ENCODE assay signal across 1 cellular context in the genomic region with DNA sequence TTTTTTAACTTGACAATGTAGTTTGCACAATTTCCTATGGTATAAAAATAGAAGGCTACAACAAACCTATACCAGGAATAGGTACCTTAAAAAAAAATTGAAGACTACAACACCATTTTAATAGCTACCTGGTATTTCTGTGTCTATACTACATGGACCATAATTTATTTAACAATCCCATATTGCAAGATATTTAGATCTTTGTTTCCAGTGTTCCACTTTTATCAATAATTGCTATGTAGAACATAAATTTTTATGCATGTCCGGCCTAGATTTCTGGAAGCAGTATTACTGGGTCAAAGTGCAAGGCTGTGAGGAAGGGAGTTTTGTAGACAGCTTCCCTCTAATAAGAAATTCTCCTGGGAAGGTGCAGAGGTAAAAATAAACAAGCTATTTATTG.
TF ChIP-seq lines count a peak whose summit lies in the region.

No MANE protein-coding gene starts in this region.

TF ChIP-seq in HepG2, 621 proteins besides CTCF, POLR2A, EP300 and RAD21 (continued from another document):
- TF ChIP-seq, protein P1, sequence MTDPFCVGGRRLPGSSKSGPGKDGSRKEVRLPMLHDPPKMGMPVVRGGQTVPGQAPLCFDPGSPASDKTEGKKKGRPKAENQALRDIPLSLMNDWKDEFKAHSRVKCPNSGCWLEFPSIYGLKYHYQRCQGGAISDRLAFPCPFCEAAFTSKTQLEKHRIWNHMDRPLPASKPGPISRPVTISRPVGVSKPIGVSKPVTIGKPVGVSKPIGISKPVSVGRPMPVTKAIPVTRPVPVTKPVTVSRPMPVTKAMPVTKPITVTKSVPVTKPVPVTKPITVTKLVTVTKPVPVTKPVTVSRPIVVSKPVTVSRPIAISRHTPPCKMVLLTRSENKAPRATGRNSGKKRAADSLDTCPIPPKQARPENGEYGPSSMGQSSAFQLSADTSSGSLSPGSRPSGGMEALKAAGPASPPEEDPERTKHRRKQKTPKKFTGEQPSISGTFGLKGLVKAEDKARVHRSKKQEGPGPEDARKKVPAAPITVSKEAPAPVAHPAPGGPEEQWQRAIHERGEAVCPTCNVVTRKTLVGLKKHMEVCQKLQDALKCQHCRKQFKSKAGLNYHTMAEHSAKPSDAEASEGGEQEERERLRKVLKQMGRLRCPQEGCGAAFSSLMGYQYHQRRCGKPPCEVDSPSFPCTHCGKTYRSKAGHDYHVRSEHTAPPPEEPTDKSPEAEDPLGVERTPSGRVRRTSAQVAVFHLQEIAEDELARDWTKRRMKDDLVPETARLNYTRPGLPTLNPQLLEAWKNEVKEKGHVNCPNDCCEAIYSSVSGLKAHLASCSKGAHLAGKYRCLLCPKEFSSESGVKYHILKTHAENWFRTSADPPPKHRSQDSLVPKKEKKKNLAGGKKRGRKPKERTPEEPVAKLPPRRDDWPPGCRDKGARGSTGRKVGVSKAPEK (CRISPR knock-in tag; IDR thresholded peaks at IDR 0.05; ENCODE audit: borderline replicate concordance): no peak
- no peak for TF ChIP-seq CCAR2 (optimal IDR thresholded peaks at IDR 0.05; ENCODE audit: low read depth, low read length)
- TF ChIP-seq EED (CRISPR knock-in tag; IDR thresholded peaks at IDR 0.05): no peak
- TF ChIP-seq ZNF557 (CRISPR knock-in tag; IDR thresholded peaks at IDR 0.05): no peak
- TF ChIP-seq, protein P2, sequence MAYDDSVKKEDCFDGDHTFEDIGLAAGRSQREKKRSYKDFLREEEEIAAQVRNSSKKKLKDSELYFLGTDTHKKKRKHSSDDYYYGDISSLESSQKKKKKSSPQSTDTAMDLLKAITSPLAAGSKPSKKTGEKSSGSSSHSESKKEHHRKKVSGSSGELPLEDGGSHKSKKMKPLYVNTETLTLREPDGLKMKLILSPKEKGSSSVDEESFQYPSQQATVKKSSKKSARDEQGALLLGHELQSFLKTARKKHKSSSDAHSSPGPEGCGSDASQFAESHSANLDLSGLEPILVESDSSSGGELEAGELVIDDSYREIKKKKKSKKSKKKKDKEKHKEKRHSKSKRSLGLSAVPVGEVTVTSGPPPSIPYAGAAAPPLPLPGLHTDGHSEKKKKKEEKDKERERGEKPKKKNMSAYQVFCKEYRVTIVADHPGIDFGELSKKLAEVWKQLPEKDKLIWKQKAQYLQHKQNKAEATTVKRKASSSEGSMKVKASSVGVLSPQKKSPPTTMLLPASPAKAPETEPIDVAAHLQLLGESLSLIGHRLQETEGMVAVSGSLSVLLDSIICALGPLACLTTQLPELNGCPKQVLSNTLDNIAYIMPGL (CRISPR knock-in tag; IDR thresholded peaks at IDR 0.05; ENCODE audit: borderline replicate concordance in 1 of 2, low read depth in 1 of 2): 0 out of 4 replicates have a peak, but pooled peaks of 1 of the 2 experiments have one; percentile 9
- peak; percentile 24; the same call in 1 of the 2 replicates for TF ChIP-seq ZNF879 (CRISPR knock-in tag; IDR thresholded peaks at IDR 0.05)
- no peak for TF ChIP-seq ZSCAN25 (CRISPR knock-in tag; IDR thresholded peaks at IDR 0.05)
- TF ChIP-seq, protein P3, sequence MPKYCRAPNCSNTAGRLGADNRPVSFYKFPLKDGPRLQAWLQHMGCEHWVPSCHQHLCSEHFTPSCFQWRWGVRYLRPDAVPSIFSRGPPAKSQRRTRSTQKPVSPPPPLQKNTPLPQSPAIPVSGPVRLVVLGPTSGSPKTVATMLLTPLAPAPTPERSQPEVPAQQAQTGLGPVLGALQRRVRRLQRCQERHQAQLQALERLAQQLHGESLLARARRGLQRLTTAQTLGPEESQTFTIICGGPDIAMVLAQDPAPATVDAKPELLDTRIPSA (CRISPR knock-in tag; IDR thresholded peaks at IDR 0.05; ENCODE audit: borderline replicate concordance): no peak
- TF ChIP-seq SATB2 (CRISPR knock-in tag; IDR thresholded peaks at IDR 0.05): no peak
- TF ChIP-seq CHCHD3 (CRISPR knock-in tag; IDR thresholded peaks at IDR 0.05): no peak
- TF ChIP-seq, protein P4, sequence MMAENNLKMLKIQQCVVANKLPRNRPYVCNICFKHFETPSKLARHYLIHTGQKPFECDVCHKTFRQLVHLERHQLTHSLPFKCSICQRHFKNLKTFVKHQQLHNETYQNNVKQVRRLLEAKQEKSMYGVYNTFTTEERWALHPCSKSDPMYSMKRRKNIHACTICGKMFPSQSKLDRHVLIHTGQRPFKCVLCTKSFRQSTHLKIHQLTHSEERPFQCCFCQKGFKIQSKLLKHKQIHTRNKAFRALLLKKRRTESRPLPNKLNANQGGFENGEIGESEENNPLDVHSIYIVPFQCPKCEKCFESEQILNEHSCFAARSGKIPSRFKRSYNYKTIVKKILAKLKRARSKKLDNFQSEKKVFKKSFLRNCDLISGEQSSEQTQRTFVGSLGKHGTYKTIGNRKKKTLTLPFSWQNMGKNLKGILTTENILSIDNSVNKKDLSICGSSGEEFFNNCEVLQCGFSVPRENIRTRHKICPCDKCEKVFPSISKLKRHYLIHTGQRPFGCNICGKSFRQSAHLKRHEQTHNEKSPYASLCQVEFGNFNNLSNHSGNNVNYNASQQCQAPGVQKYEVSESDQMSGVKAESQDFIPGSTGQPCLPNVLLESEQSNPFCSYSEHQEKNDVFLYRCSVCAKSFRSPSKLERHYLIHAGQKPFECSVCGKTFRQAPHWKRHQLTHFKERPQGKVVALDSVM (CRISPR knock-in tag; IDR thresholded peaks at IDR 0.05): no peak
- TF ChIP-seq, protein P5, sequence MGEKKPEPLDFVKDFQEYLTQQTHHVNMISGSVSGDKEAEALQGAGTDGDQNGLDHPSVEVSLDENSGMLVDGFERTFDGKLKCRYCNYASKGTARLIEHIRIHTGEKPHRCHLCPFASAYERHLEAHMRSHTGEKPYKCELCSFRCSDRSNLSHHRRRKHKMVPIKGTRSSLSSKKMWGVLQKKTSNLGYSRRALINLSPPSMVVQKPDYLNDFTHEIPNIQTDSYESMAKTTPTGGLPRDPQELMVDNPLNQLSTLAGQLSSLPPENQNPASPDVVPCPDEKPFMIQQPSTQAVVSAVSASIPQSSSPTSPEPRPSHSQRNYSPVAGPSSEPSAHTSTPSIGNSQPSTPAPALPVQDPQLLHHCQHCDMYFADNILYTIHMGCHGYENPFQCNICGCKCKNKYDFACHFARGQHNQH (CRISPR knock-in tag; IDR thresholded peaks at IDR 0.05): no peak
- TF ChIP-seq MED8 (CRISPR knock-in tag; IDR thresholded peaks at IDR 0.05; ENCODE audit: insufficient replicate concordance): no peak
- TF ChIP-seq BHLHE40 (IDR thresholded peaks at IDR 0.05; ENCODE audit: low read length): no peak
- TF ChIP-seq, protein P6, sequence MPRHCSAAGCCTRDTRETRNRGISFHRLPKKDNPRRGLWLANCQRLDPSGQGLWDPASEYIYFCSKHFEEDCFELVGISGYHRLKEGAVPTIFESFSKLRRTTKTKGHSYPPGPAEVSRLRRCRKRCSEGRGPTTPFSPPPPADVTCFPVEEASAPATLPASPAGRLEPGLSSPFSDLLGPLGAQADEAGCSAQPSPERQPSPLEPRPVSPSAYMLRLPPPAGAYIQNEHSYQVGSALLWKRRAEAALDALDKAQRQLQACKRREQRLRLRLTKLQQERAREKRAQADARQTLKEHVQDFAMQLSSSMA (CRISPR knock-in tag; IDR thresholded peaks at IDR 0.05): no peak
- TF ChIP-seq RXRB (CRISPR knock-in tag; IDR thresholded peaks at IDR 0.05; ENCODE audit: borderline replicate concordance): 0 out of 2 replicates have a peak, but pooled peaks have one; percentile 9
- no peak for TF ChIP-seq FOXK2 (IDR thresholded peaks at IDR 0.05)
- TF ChIP-seq, protein P7, sequence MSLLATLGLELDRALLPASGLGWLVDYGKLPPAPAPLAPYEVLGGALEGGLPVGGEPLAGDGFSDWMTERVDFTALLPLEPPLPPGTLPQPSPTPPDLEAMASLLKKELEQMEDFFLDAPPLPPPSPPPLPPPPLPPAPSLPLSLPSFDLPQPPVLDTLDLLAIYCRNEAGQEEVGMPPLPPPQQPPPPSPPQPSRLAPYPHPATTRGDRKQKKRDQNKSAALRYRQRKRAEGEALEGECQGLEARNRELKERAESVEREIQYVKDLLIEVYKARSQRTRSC (CRISPR knock-in tag; IDR thresholded peaks at IDR 0.05; ENCODE audit: low read depth): no peak
- no peak for TF ChIP-seq MAFK (conservative IDR thresholded peaks at IDR 0.05 in 1 of 2, IDR thresholded peaks at IDR 0.05 in 1 of 2; ENCODE audit: low read length in 2 of 2)
- no peak for TF ChIP-seq ZNF335 (CRISPR knock-in tag; IDR thresholded peaks at IDR 0.05)
- TF ChIP-seq ZNF430 (CRISPR knock-in tag; IDR thresholded peaks at IDR 0.05): no peak
- no peak for TF ChIP-seq CREM (IDR thresholded peaks at IDR 0.05)
- no peak for TF ChIP-seq CREM (CRISPR knock-in tag; IDR thresholded peaks at IDR 0.05)
- TF ChIP-seq FOXM1 (CRISPR knock-in tag; IDR thresholded peaks at IDR 0.05): no peak
- no peak for TF ChIP-seq ZNF101 (CRISPR knock-in tag; IDR thresholded peaks at IDR 0.05; ENCODE audit: borderline replicate concordance, low read depth)
- no peak for TF ChIP-seq MED13 (CRISPR knock-in tag; IDR thresholded peaks at IDR 0.05)
- no peak for TF ChIP-seq MXI1 (IDR thresholded peaks at IDR 0.05; ENCODE audit: borderline replicate concordance, low read depth, low read length)
- no peak for TF ChIP-seq TGIF2 (CRISPR knock-in tag; IDR thresholded peaks at IDR 0.05)
- TF ChIP-seq ZBTB38 (CRISPR knock-in tag; IDR thresholded peaks at IDR 0.05): no peak
- TF ChIP-seq NAIF1 (CRISPR knock-in tag; IDR thresholded peaks at IDR 0.05; ENCODE audit: borderline replicate concordance): no peak
- no peak for TF ChIP-seq ZNF749 (CRISPR knock-in tag; IDR thresholded peaks at IDR 0.05; ENCODE audit: borderline replicate concordance)
- no peak for TF ChIP-seq MAFF (IDR thresholded peaks at IDR 0.05; ENCODE audit: low read depth, low read length)
- TF ChIP-seq, protein P8, sequence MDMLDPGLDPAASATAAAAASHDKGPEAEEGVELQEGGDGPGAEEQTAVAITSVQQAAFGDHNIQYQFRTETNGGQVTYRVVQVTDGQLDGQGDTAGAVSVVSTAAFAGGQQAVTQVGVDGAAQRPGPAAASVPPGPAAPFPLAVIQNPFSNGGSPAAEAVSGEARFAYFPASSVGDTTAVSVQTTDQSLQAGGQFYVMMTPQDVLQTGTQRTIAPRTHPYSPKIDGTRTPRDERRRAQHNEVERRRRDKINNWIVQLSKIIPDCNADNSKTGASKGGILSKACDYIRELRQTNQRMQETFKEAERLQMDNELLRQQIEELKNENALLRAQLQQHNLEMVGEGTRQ (IDR thresholded peaks at IDR 0.05; ENCODE audit: low read depth, low read length): no peak
- TF ChIP-seq, protein P8 (CRISPR knock-in tag; IDR thresholded peaks at IDR 0.05; ENCODE audit: borderline replicate concordance): no peak
- TF ChIP-seq CC2D1A (CRISPR knock-in tag; IDR thresholded peaks at IDR 0.05): peak; percentile 88
- TF ChIP-seq, protein P9, sequence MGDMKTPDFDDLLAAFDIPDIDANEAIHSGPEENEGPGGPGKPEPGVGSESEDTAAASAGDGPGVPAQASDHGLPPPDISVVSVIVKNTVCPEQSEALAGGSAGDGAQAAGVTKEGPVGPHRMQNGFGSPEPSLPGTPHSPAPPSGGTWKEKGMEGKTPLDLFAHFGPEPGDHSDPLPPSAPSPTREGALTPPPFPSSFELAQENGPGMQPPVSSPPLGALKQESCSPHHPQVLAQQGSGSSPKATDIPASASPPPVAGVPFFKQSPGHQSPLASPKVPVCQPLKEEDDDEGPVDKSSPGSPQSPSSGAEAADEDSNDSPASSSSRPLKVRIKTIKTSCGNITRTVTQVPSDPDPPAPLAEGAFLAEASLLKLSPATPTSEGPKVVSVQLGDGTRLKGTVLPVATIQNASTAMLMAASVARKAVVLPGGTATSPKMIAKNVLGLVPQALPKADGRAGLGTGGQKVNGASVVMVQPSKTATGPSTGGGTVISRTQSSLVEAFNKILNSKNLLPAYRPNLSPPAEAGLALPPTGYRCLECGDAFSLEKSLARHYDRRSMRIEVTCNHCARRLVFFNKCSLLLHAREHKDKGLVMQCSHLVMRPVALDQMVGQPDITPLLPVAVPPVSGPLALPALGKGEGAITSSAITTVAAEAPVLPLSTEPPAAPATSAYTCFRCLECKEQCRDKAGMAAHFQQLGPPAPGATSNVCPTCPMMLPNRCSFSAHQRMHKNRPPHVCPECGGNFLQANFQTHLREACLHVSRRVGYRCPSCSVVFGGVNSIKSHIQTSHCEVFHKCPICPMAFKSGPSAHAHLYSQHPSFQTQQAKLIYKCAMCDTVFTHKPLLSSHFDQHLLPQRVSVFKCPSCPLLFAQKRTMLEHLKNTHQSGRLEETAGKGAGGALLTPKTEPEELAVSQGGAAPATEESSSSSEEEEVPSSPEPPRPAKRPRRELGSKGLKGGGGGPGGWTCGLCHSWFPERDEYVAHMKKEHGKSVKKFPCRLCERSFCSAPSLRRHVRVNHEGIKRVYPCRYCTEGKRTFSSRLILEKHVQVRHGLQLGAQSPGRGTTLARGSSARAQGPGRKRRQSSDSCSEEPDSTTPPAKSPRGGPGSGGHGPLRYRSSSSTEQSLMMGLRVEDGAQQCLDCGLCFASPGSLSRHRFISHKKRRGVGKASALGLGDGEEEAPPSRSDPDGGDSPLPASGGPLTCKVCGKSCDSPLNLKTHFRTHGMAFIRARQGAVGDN (CRISPR knock-in tag; IDR thresholded peaks at IDR 0.05): no peak
- no peak for TF ChIP-seq CEBPG (CRISPR knock-in tag; IDR thresholded peaks at IDR 0.05)
- no peak for TF ChIP-seq SIN3B (IDR thresholded peaks at IDR 0.05; ENCODE audit: low read length)
- TF ChIP-seq ZNF160 (CRISPR knock-in tag; IDR thresholded peaks at IDR 0.05): no peak
